ENCODE assay signal across 8 cellular contexts in the genomic region with DNA sequence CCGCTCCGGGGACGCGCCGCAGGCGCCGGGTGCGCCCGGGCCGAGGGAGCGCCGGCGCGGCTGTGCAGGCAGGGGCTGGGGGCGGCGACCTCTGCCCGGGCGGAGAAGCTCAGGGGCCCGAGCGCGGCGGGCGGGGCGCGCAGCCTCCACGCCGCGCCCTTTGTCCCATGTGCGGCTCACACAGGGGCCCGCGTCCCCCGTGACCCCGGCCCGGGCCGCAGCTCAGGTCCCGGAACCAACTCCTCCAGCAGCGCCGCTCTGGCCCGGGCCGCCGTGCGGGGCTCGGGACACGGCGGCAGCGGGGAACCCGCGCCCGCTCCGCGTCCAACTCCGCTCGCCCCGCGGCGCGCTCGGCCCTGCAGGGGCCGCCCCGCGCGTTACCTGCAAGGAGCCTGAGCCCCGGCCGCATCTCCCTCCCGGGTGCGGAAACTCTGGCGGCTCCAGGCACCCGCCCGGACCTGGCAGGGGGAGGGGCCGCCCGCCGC. TPM values are rescaled to one million over a fixed set of nuclear protein-coding genes. Genes with fewer than 3 reads are reported as not detected.
DNase-seq lines count a peak whose midpoint lies in the region; ATAC-seq and TF ChIP-seq lines count a peak whose summit lies in the region.

A gene with protein sequence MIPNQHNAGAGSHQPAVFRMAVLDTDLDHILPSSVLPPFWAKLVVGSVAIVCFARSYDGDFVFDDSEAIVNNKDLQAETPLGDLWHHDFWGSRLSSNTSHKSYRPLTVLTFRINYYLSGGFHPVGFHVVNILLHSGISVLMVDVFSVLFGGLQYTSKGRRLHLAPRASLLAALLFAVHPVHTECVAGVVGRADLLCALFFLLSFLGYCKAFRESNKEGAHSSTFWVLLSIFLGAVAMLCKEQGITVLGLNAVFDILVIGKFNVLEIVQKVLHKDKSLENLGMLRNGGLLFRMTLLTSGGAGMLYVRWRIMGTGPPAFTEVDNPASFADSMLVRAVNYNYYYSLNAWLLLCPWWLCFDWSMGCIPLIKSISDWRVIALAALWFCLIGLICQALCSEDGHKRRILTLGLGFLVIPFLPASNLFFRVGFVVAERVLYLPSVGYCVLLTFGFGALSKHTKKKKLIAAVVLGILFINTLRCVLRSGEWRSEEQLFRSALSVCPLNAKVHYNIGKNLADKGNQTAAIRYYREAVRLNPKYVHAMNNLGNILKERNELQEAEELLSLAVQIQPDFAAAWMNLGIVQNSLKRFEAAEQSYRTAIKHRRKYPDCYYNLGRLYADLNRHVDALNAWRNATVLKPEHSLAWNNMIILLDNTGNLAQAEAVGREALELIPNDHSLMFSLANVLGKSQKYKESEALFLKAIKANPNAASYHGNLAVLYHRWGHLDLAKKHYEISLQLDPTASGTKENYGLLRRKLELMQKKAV (minus strand): TSS at position 433 of the 485 bp plus-strand sequence. CDS start 4,433 bp downstream, outside the sequence.

- ATAC-seq in GM18909 (IDR thresholded peaks at IDR 0.05; ENCODE audit: poor library complexity, unreplicated experiment) (peak; percentile 43), HG03103 (IDR thresholded peaks at IDR 0.05; ENCODE audit: low read depth, unreplicated experiment) (peak; percentile 31), T-helper 17 cell (peak; percentile 16)

- DNase-seq in AG04449 (ENCODE audit: low read depth, low spot score) (no peak), T-helper 17 cell (no peak), GF-D8 (lab: John Stamatoyannopoulos, UW) (no peak), NCI-H345 treated with DMSO at 0.1 percent for 48 hours (lab: John Stamatoyannopoulos, UW; ENCODE audit: unreplicated experiment) (no peak)

- POLR2A ChIA-PET in AG04449 (lab: Yijun Ruan, JAX): interaction anchor here (1.1 kb wide), 1 partner anchor 49 kb away, joined by 3 read pairs; no protein-coding TSS in a partner anchor

- CTCF ChIA-PET in AG04449 (lab: Yijun Ruan, JAX): interaction anchor here (0.6 to 1.8 kb wide), 14 partner anchors 9 to 1046 kb away, joined by 3 to 17 read pairs (median 3); no protein-coding TSS in a partner anchor

- H3K9me3 ChIP-seq in T-helper 17 cell (ENCODE audit: control insufficient read depth, low read length, poor library complexity, severe bottlenecking) (no peaks in the 10 kb centered on the region), esophagus (ENCODE audit: control insufficient read depth in 2 of 2, insufficient read depth in 1 of 2, low read depth in 1 of 2, low read length in 1 of 2) (no peaks in the 10 kb centered on the region), neutrophil (no peaks in the 10 kb centered on the region)

- peaks cover 11% of the 10 kb centered on the region for H3K36me3 Mint-ChIP-seq in T-helper 17 cell (ENCODE audit: low read depth)

- peak within 1 kb of the TSS; percentile 97 for H3K4me3 Mint-ChIP-seq in T-helper 17 cell

- H3K36me3 ChIP-seq in esophagus (ENCODE audit: control insufficient read depth in 2 of 2, insufficient read depth in 2 of 2, low read length in 1 of 2) (no peaks in the 10 kb centered on the region), neutrophil (no peaks in the 10 kb centered on the region)

- H3K27me3 Mint-ChIP-seq in T-helper 17 cell: no peaks in the 10 kb centered on the region

- peak within 1 kb of the TSS; percentile 87 to 88 for H3K27ac ChIP-seq in esophagus (ENCODE audit: low read depth in 2 of 2, low read length in 1 of 2)
- peak within 1 kb of the TSS; percentile 71 for H3K27ac ChIP-seq in neutrophil

- H3K27me3 ChIP-seq in esophagus (ENCODE audit: control insufficient read depth in 1 of 2, insufficient read depth in 2 of 2, low read length in 2 of 2) (no peaks in the 10 kb centered on the region), neutrophil (peaks cover 45% of the 10 kb centered on the region)

- peak within 1 kb of the TSS; percentile 92 for H3K27ac Mint-ChIP-seq in T-helper 17 cell

- no peak for TF ChIP-seq CTCF in AG04449 (IDR thresholded peaks at IDR 0.05; ENCODE audit: insufficient read depth, low read length, missing control alignments)
- no peak for TF ChIP-seq CTCF in neutrophil (IDR thresholded peaks at IDR 0.05)

- H3K4me3 ChIP-seq in AG04449 (ENCODE audit: low read depth, low read length): peak within 1 kb of the TSS; percentile 81
- peak within 1 kb of the TSS; percentile 67 to 80 for H3K4me3 ChIP-seq in esophagus (ENCODE audit: low read depth in 1 of 2, low read length in 2 of 2)
- peak within 1 kb of the TSS; percentile 85 to 91 for H3K4me3 ChIP-seq in neutrophil (ENCODE audit: low read depth in 1 of 2, low read length in 1 of 2)

- 0% methylated on average over 16 to 72 of the region's 72 CpGs for WGBS in esophagus, 2 donors

- H3K4me1 ChIP-seq in esophagus (ENCODE audit: control insufficient read depth in 2 of 2, insufficient read depth in 2 of 2, low read length in 1 of 2) (peaks cover 0 to 5% of the 10 kb centered on the region in 2 donors), neutrophil (ENCODE audit: control insufficient read depth in 1 of 2, insufficient read depth in 1 of 2, low read depth in 1 of 2, low read length in 1 of 2) (peaks cover 13 to 16% of the 10 kb centered on the region in 2 experiments)

- H3K4me1 Mint-ChIP-seq in T-helper 17 cell: peaks cover 32% of the 10 kb centered on the region

RNA-seq across cellular contexts. Expression of the gene that starts here (rescaled TPM):
- 10 to 100 TPM; 13.7 to 14.4 TPM for total RNA-seq in T-helper 17 cell
- 1 to 10 TPM; 4.4 to 5.5 TPM for polyA plus RNA-seq in esophagus
